In genomic region chr4:147840846-147841732, GRCh38 we compare ENCODE assay signal across 11 cellular contexts.
DNase-seq lines count a peak whose midpoint lies in the region; ATAC-seq and TF ChIP-seq lines count a peak whose summit lies in the region.
"Had no signal": no experiment of that assay in that cellular context is flagged by ENCODE, and none has a peak within 500 bp of the region (broad histone marks: within the 10 kb centered on the region; RNA-seq: fewer than 3 reads in every experiment).

No MANE protein-coding gene starts in this region.

- ATAC-seq in GM18873 (IDR thresholded peaks at IDR 0.05; ENCODE audit: low FRiP score, unreplicated experiment): peak; percentile 78
- ATAC-seq in HG03442 (IDR thresholded peaks at IDR 0.05; ENCODE audit: unreplicated experiment): peak; percentile 63
- ATAC-seq: K562 had no signal

- no peak overlapping the region for H3K4me3 Mint-ChIP-seq in HFFc6
- H3K4me3 Mint-ChIP-seq: activated CD4-positive, alpha-beta memory T cell treated with anti-CD3 and anti-CD28 coated beads, Interleukin-2, amount 10 ng/mL, durations not matched to agents 7 days and 5 days had no signal

- H3K4me1 Mint-ChIP-seq in HFFc6 (ENCODE audit: low read depth): peaks cover 50% of the 10 kb centered on the region

- DNase-seq in HFFc6 (no peak), lung microvascular endothelial cell (ENCODE audit: low read depth in 2 of 2) (peak; percentile 22 to 26), NCI-H187 (lab: John Stamatoyannopoulos, UW) (no peak), NCI-H1436 treated with DMSO at 0.1 percent for 48 hours (lab: John Stamatoyannopoulos, UW) (no peak), NCI-H1105 treated with DMSO at 0.1 percent for 48 hours (lab: John Stamatoyannopoulos, UW) (no peak)
- no peak for DNase-seq in stimulated activated CD4-positive, alpha-beta T cell treated with anti-CD3 and anti-CD28 coated beads, Interleukin-4, amount 100 ng/mL, for 24 hours
- DNase-seq: activated CD4-positive, alpha-beta memory T cell treated with anti-CD3 and anti-CD28 coated beads, Interleukin-2, amount 10 ng/mL, durations not matched to agents 7 days and 5 days; NCI-H446 treated with DMSO at 0.1 percent for 48 hours had no signal

- no peaks in the 10 kb centered on the region for H3K9me3 Mint-ChIP-seq in HFFc6
- H3K9me3 Mint-ChIP-seq: activated CD4-positive, alpha-beta memory T cell treated with anti-CD3 and anti-CD28 coated beads, Interleukin-2, amount 10 ng/mL, durations not matched to agents 7 days and 5 days had no signal

- peaks cover 24% of the 10 kb centered on the region for H3K36me3 Mint-ChIP-seq in HFFc6 (ENCODE audit: low read depth)

- H3K27me3 Mint-ChIP-seq in HFFc6 (ENCODE audit: insufficient read depth): no peaks in the 10 kb centered on the region; the same call in 1 of the 2 replicates
- H3K27me3 Mint-ChIP-seq: activated CD4-positive, alpha-beta memory T cell treated with anti-CD3 and anti-CD28 coated beads, Interleukin-2, amount 10 ng/mL, durations not matched to agents 7 days and 5 days had no signal

- TF ChIP-seq CTCF in HFFc6 (IDR thresholded peaks at IDR 0.05): no peak

- H3K27ac Mint-ChIP-seq in HFFc6: peak overlapping the region; percentile 8; the same call in 1 of the 2 replicates
- H3K27ac Mint-ChIP-seq: activated CD4-positive, alpha-beta memory T cell treated with anti-CD3 and anti-CD28 coated beads, Interleukin-2, amount 10 ng/mL, durations not matched to agents 7 days and 5 days had no signal

Comparison
In these comparisons a context has a peak if more than half of its experiments do, and no peak if none do; other contexts are left out.
1. DNase-seq: peak in lung microvascular endothelial cell (2 of 2); none in HFFc6 (single experiment), NCI-H187 (0 of 2), NCI-H1436 treated with DMSO at 0.1 percent for 48 hours (single experiment), stimulated activated CD4-positive, alpha-beta T cell treated with anti-CD3 and anti-CD28 coated beads, Interleukin-4, amount 100 ng/mL, for 24 hours (single experiment) and NCI-H1105 treated with DMSO at 0.1 percent for 48 hours (single experiment).